20 cellular contexts compared by ENCODE assay signal in genomic region chr19:30710721-30711120, GRCh38.
"Had no signal": no experiment of that assay in that cellular context is flagged by ENCODE, and none has a peak within 500 bp of the region (broad histone marks: within the 10 kb centered on the region; RNA-seq: fewer than 3 reads in every experiment).

No MANE protein-coding gene starts in this region.

- H3K4me1 ChIP-seq: colonic mucosa, esophagus muscularis mucosa, stomach, suprapubic skin, tibial nerve had no signal

- H3K4me3 ChIP-seq: colonic mucosa, esophagus muscularis mucosa, sigmoid colon, smooth muscle cell, stomach, suprapubic skin, tibial nerve had no signal

- H3K27me3 ChIP-seq: colonic mucosa, esophagus muscularis mucosa, sigmoid colon, tibial nerve had no signal

- DNase-seq: activated B cell treated with CpG ODN at 0.5 μM for 24 hours; activated CD4-positive, alpha-beta T cell treated with anti-CD3 and anti-CD28 coated beads for 36 hours; activated CD4-positive, alpha-beta T cell treated with anti-CD3 and anti-CD28 coated beads, Interleukin-2, amount 50 U/mL, for 4 hours; activated CD8-positive, alpha-beta memory T cell treated with anti-CD3 and anti-CD28 coated beads for 24 hours; activated CD8-positive, alpha-beta memory T cell treated with anti-CD3 and anti-CD28 coated beads, Interleukin-2, amount 50 U/mL, for 48 hours; activated naive CD4-positive, alpha-beta T cell; activated naive CD8-positive, alpha-beta T cell treated with anti-CD3 and anti-CD28 coated beads for 36 hours; activated T-cell treated with anti-CD3 and anti-CD28 coated beads, Interleukin-2, amount 50 U/mL, for 4 hours; colonic mucosa; dorsolateral prefrontal cortex; gastrocnemius medialis; head of caudate nucleus; sigmoid colon; stimulated activated CD4-positive, alpha-beta T cell treated with anti-CD3 and anti-CD28 coated beads, Interleukin-15, amount 100 ng/mL, for 24 hours; stomach; T-helper 9 cell had no signal

- H3K27ac ChIP-seq: colonic mucosa, dorsolateral prefrontal cortex, esophagus muscularis mucosa, gastrocnemius medialis, sigmoid colon, stomach, suprapubic skin, tibial nerve had no signal

- H3K4me2 ChIP-seq: smooth muscle cell had no signal

- H3K36me3 ChIP-seq: colonic mucosa, esophagus muscularis mucosa, gastrocnemius medialis, sigmoid colon, stomach, suprapubic skin had no signal

- H3K9me3 ChIP-seq: colonic mucosa, esophagus muscularis mucosa, gastrocnemius medialis, sigmoid colon, stomach, suprapubic skin, tibial nerve had no signal
